Comparison of ENCODE assay signal across 8 cellular contexts in the genomic region with DNA sequence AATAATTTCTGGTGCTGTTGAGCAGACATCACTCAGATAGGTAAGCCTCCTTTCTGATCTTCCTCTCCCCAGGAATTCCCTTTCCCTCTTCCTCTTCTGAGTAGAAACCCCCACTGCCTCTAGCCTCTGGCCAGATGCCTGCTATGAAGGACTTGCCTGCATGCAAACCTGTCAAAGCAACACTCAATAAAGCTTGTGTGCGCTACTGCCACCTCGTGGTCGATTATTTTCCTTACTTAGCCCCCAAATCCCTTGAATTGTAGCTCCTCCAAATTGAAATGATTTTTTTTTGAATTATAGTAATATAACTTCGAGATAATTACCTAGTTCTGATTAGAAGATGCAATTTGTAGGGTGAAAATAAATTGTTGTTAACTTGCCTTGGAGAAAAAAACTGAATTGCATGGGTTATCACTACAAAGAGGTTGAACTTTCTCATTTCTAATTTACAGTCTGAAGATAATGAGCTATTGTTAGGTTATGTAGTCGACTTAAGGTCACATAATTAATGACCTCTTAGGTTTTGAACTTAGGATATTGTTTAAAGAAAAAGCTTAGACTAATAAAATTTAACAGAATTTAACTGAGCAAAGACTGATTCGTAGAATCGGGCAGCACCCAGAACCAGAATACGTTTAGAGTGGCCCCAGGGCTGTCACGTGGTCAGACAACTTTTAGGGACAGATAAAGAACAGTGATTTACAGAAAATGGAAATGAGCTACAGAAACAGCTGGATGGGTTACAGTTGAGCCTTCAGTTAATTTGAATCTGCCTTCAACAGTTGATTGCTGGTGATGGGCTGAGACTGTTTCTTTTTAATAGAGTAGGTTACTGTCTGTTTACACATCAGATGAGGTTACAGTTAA.
DNase-seq lines count a peak whose midpoint lies in the region; ATAC-seq and TF ChIP-seq lines count a peak whose summit lies in the region.

No MANE protein-coding gene starts in this region.

- H3K27ac Mint-ChIP-seq in activated CD8-positive, alpha-beta T cell treated with anti-CD3 and anti-CD28 coated beads, Interleukin-2, amount 10 ng/mL, durations not matched to agents 7 days and 5 days: no peak overlapping the region
- H3K27ac Mint-ChIP-seq in nephron progenitor cell: no peak overlapping the region

- TF ChIP-seq POLR2A in uterus (IDR thresholded peaks at IDR 0.05): no peak

- H3K27me3 ChIP-seq in fibroblast of lung (ENCODE audit: control insufficient read depth, insufficient read depth, low read length): no peaks in the 10 kb centered on the region
- H3K27me3 ChIP-seq in uterus: no peaks in the 10 kb centered on the region

- H3K27ac ChIP-seq in fibroblast of lung (ENCODE audit: insufficient read depth, low read length) (no peak overlapping the region), uterus (no peak overlapping the region)

- no peak overlapping the region for H3K4me2 ChIP-seq in fibroblast of lung (ENCODE audit: extremely low read depth, insufficient read depth, low read length)

- H3K79me2 ChIP-seq in fibroblast of lung (ENCODE audit: control insufficient read depth, insufficient read depth, low read length): no peaks in the 10 kb centered on the region

- H2AFZ ChIP-seq in fibroblast of lung (ENCODE audit: low read length): no peak overlapping the region

- H3K27me3 Mint-ChIP-seq in activated CD8-positive, alpha-beta T cell treated with anti-CD3 and anti-CD28 coated beads, Interleukin-2, amount 10 ng/mL, durations not matched to agents 7 days and 5 days (ENCODE audit: low read depth): no peaks in the 10 kb centered on the region
- no peaks in the 10 kb centered on the region for H3K27me3 Mint-ChIP-seq in nephron progenitor cell (ENCODE audit: low read depth, poor library complexity)

- no peaks in the 10 kb centered on the region for H3K4me1 Mint-ChIP-seq in activated CD8-positive, alpha-beta T cell treated with anti-CD3 and anti-CD28 coated beads, Interleukin-2, amount 10 ng/mL, durations not matched to agents 7 days and 5 days (ENCODE audit: low read depth)
- H3K4me1 Mint-ChIP-seq in nephron progenitor cell: no peaks in the 10 kb centered on the region

- H3K36me3 Mint-ChIP-seq in activated CD8-positive, alpha-beta T cell treated with anti-CD3 and anti-CD28 coated beads, Interleukin-2, amount 10 ng/mL, durations not matched to agents 7 days and 5 days (ENCODE audit: low read depth): no peaks in the 10 kb centered on the region
- peaks cover 5% of the 10 kb centered on the region for H3K36me3 Mint-ChIP-seq in nephron progenitor cell (ENCODE audit: low read depth)

- DNase-seq in C1 segment of cervical spinal cord (lab: John Stamatoyannopoulos, UW) (peak in 12 of 14 donors; percentile 0 to 72 (median 36)), NCI-H460 (ENCODE audit: extremely low read depth, low read depth) (peak; percentile 55), fibroblast of lung (ENCODE audit: low read depth in 2 of 2) (peak; percentile 63 to 75), nephron progenitor cell (peak; percentile 75), uterus (no peak)
- peak; percentile 67 for DNase-seq in activated CD8-positive, alpha-beta T cell treated with anti-CD3 and anti-CD28 coated beads, Interleukin-2, amount 10 ng/mL, durations not matched to agents 7 days and 5 days

- H3K4me3 ChIP-seq in fibroblast of lung (replicated peaks in 1 of 4; ENCODE audit: control extremely low read depth in 1 of 4, insufficient read depth in 1 of 4, low read depth in 3 of 4, low read length in 4 of 4) (no peak overlapping the region), uterus (no peak overlapping the region)

- no peaks in the 10 kb centered on the region for H3K9me3 Mint-ChIP-seq in activated CD8-positive, alpha-beta T cell treated with anti-CD3 and anti-CD28 coated beads, Interleukin-2, amount 10 ng/mL, durations not matched to agents 7 days and 5 days (ENCODE audit: insufficient read depth)
- peaks cover 7% of the 10 kb centered on the region for H3K9me3 Mint-ChIP-seq in nephron progenitor cell

- H3K36me3 ChIP-seq in fibroblast of lung (ENCODE audit: control insufficient read depth, insufficient read depth, low read length) (no peaks in the 10 kb centered on the region), uterus (no peaks in the 10 kb centered on the region)

- ATAC-seq in GM18868 (IDR thresholded peaks at IDR 0.05; ENCODE audit: unreplicated experiment) (peak; percentile 94), HG03135 (IDR thresholded peaks at IDR 0.05; ENCODE audit: unreplicated experiment) (peak; percentile 74)
- ATAC-seq in activated CD8-positive, alpha-beta T cell treated with anti-CD3 and anti-CD28 coated beads, Interleukin-2, amount 10 ng/mL, durations not matched to agents 7 days and 5 days: peak; percentile 33

- no peak overlapping the region for H3K4me3 Mint-ChIP-seq in activated CD8-positive, alpha-beta T cell treated with anti-CD3 and anti-CD28 coated beads, Interleukin-2, amount 10 ng/mL, durations not matched to agents 7 days and 5 days
- no peak overlapping the region for H3K4me3 Mint-ChIP-seq in nephron progenitor cell

- H3K9ac ChIP-seq in fibroblast of lung (ENCODE audit: insufficient read depth, low read length): no peak overlapping the region

- H3K9me3 ChIP-seq in fibroblast of lung (ENCODE audit: control insufficient read depth, insufficient read depth, low read depth, low read length) (no peaks in the 10 kb centered on the region), uterus (no peaks in the 10 kb centered on the region)

- peak; percentile 75 to 77 for TF ChIP-seq CTCF in fibroblast of lung (conservative IDR thresholded peaks at IDR 0.05 in 1 of 2, IDR thresholded peaks at IDR 0.05 in 1 of 2; ENCODE audit: low read depth in 1 of 2, low read length in 2 of 2)
- peak; percentile 76 for TF ChIP-seq CTCF in nephron progenitor cell (IDR thresholded peaks at IDR 0.05)
- peak; percentile 16 to 48 (median 34) for TF ChIP-seq CTCF in uterus (IDR thresholded peaks at IDR 0.05)

- H4K20me1 ChIP-seq in fibroblast of lung (ENCODE audit: control insufficient read depth, extremely low read depth, insufficient read depth, low read length): no peaks in the 10 kb centered on the region

- POLR2A ChIA-PET in activated CD8-positive, alpha-beta T cell treated with anti-CD3 and anti-CD28 coated beads, Interleukin-2, amount 10 ng/mL, durations not matched to agents 7 days and 5 days (lab: Charles Lee): no interaction called here

- intact Hi-C loops in uterus (cut with DNase I; ENCODE audit: low total_unique reads): no loop called here

- CTCF ChIA-PET in activated CD8-positive, alpha-beta T cell treated with anti-CD3 and anti-CD28 coated beads, Interleukin-2, amount 10 ng/mL, durations not matched to agents 7 days and 5 days (lab: Charles Lee): interaction anchor here (0.7 to 2.5 kb wide), 10 partner anchors 12 to 1648 kb away, joined by 3 to 9 read pairs (median 3); no protein-coding TSS in a partner anchor

- no peaks in the 10 kb centered on the region for H3K4me1 ChIP-seq in fibroblast of lung (ENCODE audit: control insufficient read depth, extremely low read depth, insufficient read depth, low read length)
- H3K4me1 ChIP-seq in uterus: no peaks in the 10 kb centered on the region

Comparison
In these comparisons a context has a peak if more than half of its experiments do, and no peak if none do; other contexts are left out.
1. DNase-seq: peak in C1 segment of cervical spinal cord (12 of 14), NCI-H460 (single experiment), activated CD8-positive, alpha-beta T cell treated with anti-CD3 and anti-CD28 coated beads, Interleukin-2, amount 10 ng/mL, durations not matched to agents 7 days and 5 days (single experiment), fibroblast of lung (2 of 2) and nephron progenitor cell (single experiment); none in uterus (0 of 2).
2. ATAC-seq: peak in every context shown above with its lines; median percentile 94 in GM18868; 74 in HG03135; 33 in activated CD8-positive, alpha-beta T cell treated with anti-CD3 and anti-CD28 coated beads, Interleukin-2, amount 10 ng/mL, durations not matched to agents 7 days and 5 days.
3. Peak in every context shown above with its lines, with median percentiles within 50 percentile points of each other: CTCF ChIP-seq.